In genomic region chr22:20979243-20979809, GRCh38 we compare ENCODE assay signal across 7 cellular contexts. TPM values are rescaled to one million over a fixed set of nuclear protein-coding genes. Genes with fewer than 3 reads are reported as not detected.
DNase-seq lines count a peak whose midpoint lies in the region; ATAC-seq, FAIRE-seq and TF ChIP-seq lines count a peak whose summit lies in the region.

No MANE protein-coding gene starts in this region.

- no peak for FAIRE-seq in urothelium cell line (lab: Jason Lieb, UNC)

- DNase-seq in NT2/D1 (ENCODE audit: low read depth, low spot score): peak; percentile 90
- peak; percentile 43 to 91 (median 74) for DNase-seq in head of caudate nucleus
- peak; percentile 71 to 82 for DNase-seq in psoas muscle
- peak; percentile 76 to 86 for DNase-seq in aorta
- no peak for DNase-seq in H4 (ENCODE audit: low spot score)
- DNase-seq in urothelium cell line (ENCODE audit: low spot score): no peak

- intact Hi-C loops in head of caudate nucleus (cut with DNase I) (no loop called here), psoas muscle (cut with DNase I) (no loop called here), aorta (cut with DNase I) (no loop called here)

- no peaks in the 10 kb centered on the region for H3K9me3 Mint-ChIP-seq in activated naive CD4-positive, alpha-beta T cell treated with anti-CD3 and anti-CD28 coated beads, Interleukin-2, amount 50 U/mL, for 24 hours

- H3K27me3 Mint-ChIP-seq in activated naive CD4-positive, alpha-beta T cell treated with anti-CD3 and anti-CD28 coated beads, Interleukin-2, amount 50 U/mL, for 24 hours: no peaks in the 10 kb centered on the region

- H3K27ac Mint-ChIP-seq in activated naive CD4-positive, alpha-beta T cell treated with anti-CD3 and anti-CD28 coated beads, Interleukin-2, amount 50 U/mL, for 24 hours: peak overlapping the region; percentile 59

- ATAC-seq in psoas muscle (peak; percentile 36 to 61 (median 54)), aorta (ENCODE audit: low FRiP score) (no peak)

- H3K4me3 Mint-ChIP-seq in activated naive CD4-positive, alpha-beta T cell treated with anti-CD3 and anti-CD28 coated beads, Interleukin-2, amount 50 U/mL, for 24 hours: peak overlapping the region; percentile 83

- H3K9me3 ChIP-seq in NT2/D1 (ENCODE audit: insufficient read depth, low read length) (no peaks in the 10 kb centered on the region), psoas muscle (no peaks in the 10 kb centered on the region), aorta (ENCODE audit: control insufficient read depth, low read length) (peaks cover 3% of the 10 kb centered on the region)

- no peaks in the 10 kb centered on the region for H3K36me3 Mint-ChIP-seq in activated naive CD4-positive, alpha-beta T cell treated with anti-CD3 and anti-CD28 coated beads, Interleukin-2, amount 50 U/mL, for 24 hours

- H3K27ac ChIP-seq in psoas muscle (no peak overlapping the region), aorta (ENCODE audit: low read depth in 1 of 2, low read length in 2 of 2) (no peak overlapping the region)

- 11 to 13% (median 12%) methylated on average over 37 to 39 of the region's 39 CpGs for WGBS in psoas muscle, 3 donors
- WGBS in aorta, 2 donors: 5 to 8% methylated on average over 33 to 39 of the region's 39 CpGs

- H3K27me3 ChIP-seq in NT2/D1 (ENCODE audit: insufficient read depth, insufficient read length) (peaks cover 12% of the 10 kb centered on the region), psoas muscle (ENCODE audit: insufficient read depth in 3 of 3, low read length in 2 of 3) (no peaks in the 10 kb centered on the region), aorta (ENCODE audit: control insufficient read depth in 1 of 2, insufficient read depth in 2 of 2, low read length in 1 of 2) (no peaks in the 10 kb centered on the region)

- H3K4me3 ChIP-seq in NT2/D1 (ENCODE audit: insufficient read length, low read depth) (peak overlapping the region; percentile 48), psoas muscle (peak overlapping the region; percentile 48), aorta (ENCODE audit: low read length in 2 of 2) (no peak overlapping the region)

- TF ChIP-seq CTCF in psoas muscle (IDR thresholded peaks at IDR 0.05): no peak

- peaks cover 43% of the 10 kb centered on the region for H3K4me1 Mint-ChIP-seq in activated naive CD4-positive, alpha-beta T cell treated with anti-CD3 and anti-CD28 coated beads, Interleukin-2, amount 50 U/mL, for 24 hours

- peaks cover 14% of the 10 kb centered on the region for H3K36me3 ChIP-seq in NT2/D1 (ENCODE audit: insufficient read depth, insufficient read length, low read length)
- peaks cover 0 to 12% of the 10 kb centered on the region in 2 donors for H3K36me3 ChIP-seq in psoas muscle (ENCODE audit: insufficient read depth in 1 of 2, low read depth in 1 of 2)
- no peaks in the 10 kb centered on the region for H3K36me3 ChIP-seq in aorta (ENCODE audit: control insufficient read depth in 1 of 2, insufficient read depth in 2 of 2, low read length in 1 of 2)

- peak overlapping the region; percentile 86 for H3K9ac ChIP-seq in NT2/D1 (ENCODE audit: insufficient read length, low read depth)

- H3K4me1 ChIP-seq in NT2/D1 (ENCODE audit: insufficient read depth, insufficient read length): peaks cover 7% of the 10 kb centered on the region
- H3K4me1 ChIP-seq in psoas muscle: peaks cover 27% of the 10 kb centered on the region
- no peaks in the 10 kb centered on the region for H3K4me1 ChIP-seq in aorta (ENCODE audit: control insufficient read depth in 1 of 2, insufficient read depth in 2 of 2, low read length in 2 of 2)

RNA-seq across cellular contexts. Expression of gene LZTR1, which starts 2.8 kb away (rescaled TPM):
- total RNA-seq in psoas muscle (10 to 100 TPM; 23.4 to 37.1 (median 29.8) TPM), aorta (10 to 100 TPM; 59.0 to 81.7 TPM)
- polyA plus RNA-seq in psoas muscle (10 to 100 TPM; 17.1 to 30.8 (median 22.5) TPM), aorta (10 to 100 TPM; 11.3 to 83.9 TPM)
- 6.8 and 8.2 TPM in 2 replicates for total RNA-seq in H4 (2014; rRNA removed; shearing (Covaris generic))

RNA-seq across cellular contexts. Expression of gene AIFM3, which starts 12.3 kb away (rescaled TPM):
- under 1 TPM; 0.25 to 0.74 (median 0.49) TPM for total RNA-seq in psoas muscle
- under 1 TPM; 0.30 to 0.77 (median 0.53) TPM for polyA plus RNA-seq in psoas muscle
- 1 to 10 TPM; 1.0 to 3.8 TPM for total RNA-seq in aorta
- 1 to 10 TPM; 1.4 to 2.3 TPM for polyA plus RNA-seq in aorta
- total RNA-seq in H4 (2014; rRNA removed; shearing (Covaris generic)): not detected in 2 replicates

RNA-seq across cellular contexts. Expression of gene THAP7, which starts 22.6 kb away (rescaled TPM):
- 10 to 100 TPM; 25.2 to 39.2 (median 28.6) TPM for total RNA-seq in psoas muscle
- 10 to 100 TPM; 48.9 to 67.5 (median 52.0) TPM for polyA plus RNA-seq in psoas muscle
- 10 to 100 TPM; 17.0 to 20.8 TPM for total RNA-seq in aorta
- 10 to 100 TPM; 16.4 to 69.0 TPM for polyA plus RNA-seq in aorta
- 41.8 and 45.8 TPM in 2 replicates for total RNA-seq in H4 (2014; rRNA removed; shearing (Covaris generic))

RNA-seq across cellular contexts. Expression of gene P2RX6, which starts 35.6 kb away (rescaled TPM):
- total RNA-seq in psoas muscle: 10 to 100 TPM; 23.7 to 47.7 (median 36.1) TPM
- polyA plus RNA-seq in psoas muscle: 10 to 100 TPM; 11.3 to 40.4 (median 26.2) TPM
- under 1 TPM; 0.26 to 0.72 TPM for total RNA-seq in aorta
- polyA plus RNA-seq in aorta: 1 to 10 TPM in 1 of 2 donors, under 1 TPM in 1; 0.13 to 1.1 TPM
- 2.0 and 4.0 TPM in 2 replicates for total RNA-seq in H4 (2014; rRNA removed; shearing (Covaris generic))

RNA-seq across cellular contexts. Expression of gene SLC7A4, which starts 53.0 kb away (rescaled TPM):
- total RNA-seq in psoas muscle: under 1 TPM in 1 of 4 donors, not detected in 3; 0.08 TPM
- under 1 TPM in 2 of 3 donors, not detected in 1; 0.10 to 0.87 TPM for polyA plus RNA-seq in psoas muscle
- under 1 TPM in 1 of 2 donors, not detected in 1; 0.15 TPM for total RNA-seq in aorta
- polyA plus RNA-seq in aorta: not detected
- not detected in 2 replicates for total RNA-seq in H4 (2014; rRNA removed; shearing (Covaris generic))

Comparison
In these comparisons a context has a peak if more than half of its experiments do, and no peak if none do; other contexts are left out.
1. DNase-seq: peak in NT2/D1 (single experiment), head of caudate nucleus (42 of 42), psoas muscle (2 of 2) and aorta (2 of 2); none in H4 (single experiment) and urothelium cell line (single experiment).
2. H3K4me3 ChIP-seq: peak in NT2/D1 (single experiment) and psoas muscle (single experiment); none in aorta (0 of 2).